In the genomic region with DNA sequence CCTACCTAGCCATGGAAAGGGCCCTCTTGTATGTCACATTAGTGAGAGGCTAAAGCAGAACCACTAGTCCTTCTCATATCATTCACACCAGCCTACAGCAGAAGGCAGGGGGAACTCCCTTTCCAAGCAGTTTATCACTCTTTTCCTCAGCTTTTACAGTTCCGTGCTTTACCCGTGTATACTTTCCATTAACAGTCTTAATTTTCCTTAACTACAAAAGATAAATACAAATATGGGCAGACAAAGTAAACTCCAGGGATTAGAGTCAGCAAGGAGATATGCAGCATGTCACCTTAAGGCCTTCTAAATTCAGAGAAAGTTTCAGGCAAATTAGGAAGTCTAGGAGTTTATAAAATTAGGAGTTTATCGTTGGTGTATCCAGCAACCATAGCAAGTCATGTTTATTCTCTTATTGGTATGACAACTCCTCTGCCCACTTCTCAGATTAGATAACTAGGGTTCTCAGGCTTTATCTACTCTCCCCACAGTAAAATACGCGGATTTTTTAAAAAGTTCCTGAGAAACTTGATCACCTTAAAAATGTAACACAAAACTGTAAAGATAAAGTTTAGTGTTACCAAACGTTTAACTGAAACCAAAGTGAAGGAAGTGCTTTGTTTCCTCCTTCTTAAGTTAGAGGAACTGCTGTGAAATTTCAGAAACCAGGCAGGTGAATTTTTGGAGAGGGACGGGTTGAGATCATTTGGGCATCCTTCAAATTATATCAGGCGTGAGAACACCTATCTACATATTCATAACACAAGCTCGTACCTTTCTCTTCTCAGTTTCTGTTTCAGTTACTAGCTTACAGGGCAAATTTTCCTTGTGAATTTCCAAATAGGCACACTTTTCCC, we compare ENCODE assay signal across 12 cellular contexts. TPM values are rescaled to one million over a fixed set of nuclear protein-coding genes. Genes with fewer than 3 reads are reported as not detected.
DNase-seq lines count a peak whose midpoint lies in the region; ATAC-seq, FAIRE-seq and TF ChIP-seq lines count a peak whose summit lies in the region.
"Had no signal": no experiment of that assay in that cellular context is flagged by ENCODE, and none has a peak within 500 bp of the region (broad histone marks: within the 10 kb centered on the region; RNA-seq: fewer than 3 reads in every experiment).

No MANE protein-coding gene starts in this region.

- no peak for TF ChIP-seq POLR2A in A549 (IDR thresholded peaks at IDR 0.05; ENCODE audit: low read length)
- no peak for TF ChIP-seq POLR2A in Peyer's patch (IDR thresholded peaks at IDR 0.05)

- intact Hi-C loops in left colon (cut with DNase I, micrococcal nuclease): no loop called here
- intact Hi-C loops in psoas muscle (cut with DNase I): no loop called here

- POLR2A ChIA-PET in A549 (lab: Yijun Ruan, JAX): interaction anchor here (1.1 kb wide), 1 partner anchor 43 kb away, joined by 6 read pairs; a partner anchor contains a TSS

- H3K4me1 ChIP-seq in A549 (peaks cover 8% of the 10 kb centered on the region), Peyer's patch (peaks cover 0 to 15% (median 0%) of the 10 kb centered on the region in 4 donors), psoas muscle (no peaks in the 10 kb centered on the region)

- TF ChIP-seq RAD21 in A549 (conservative IDR thresholded peaks at IDR 0.05 in 1 of 2, IDR thresholded peaks at IDR 0.05 in 1 of 2): no peak

- H3K27me3 ChIP-seq in Peyer's patch: no peaks in the 10 kb centered on the region
- no peaks in the 10 kb centered on the region for H3K27me3 ChIP-seq in psoas muscle (ENCODE audit: insufficient read depth in 3 of 3, low read length in 2 of 3)

- H3K27ac ChIP-seq in A549: no peak overlapping the region
- peak overlapping the region in 3 of 4 donors; percentile 49 to 77 (median 62) for H3K27ac ChIP-seq in Peyer's patch
- no peak overlapping the region for H3K27ac ChIP-seq in psoas muscle

- ATAC-seq in A549 (no peak), GM21447 (IDR thresholded peaks at IDR 0.05; ENCODE audit: unreplicated experiment) (peak; percentile 51), left colon (peak; percentile 42), HG03520 (IDR thresholded peaks at IDR 0.05; ENCODE audit: unreplicated experiment) (no peak), GM19328 (IDR thresholded peaks at IDR 0.05; ENCODE audit: unreplicated experiment) (no peak), psoas muscle (no peak)

- H3K9me3 ChIP-seq in A549 (no peaks in the 10 kb centered on the region), Peyer's patch (no peaks in the 10 kb centered on the region), psoas muscle (no peaks in the 10 kb centered on the region)

- no peaks in the 10 kb centered on the region for H3K36me3 ChIP-seq in Peyer's patch
- H3K36me3 ChIP-seq in psoas muscle (ENCODE audit: insufficient read depth in 1 of 2, low read depth in 1 of 2): no peaks in the 10 kb centered on the region

- no peak for TF ChIP-seq CTCF in A549 (IDR thresholded peaks at IDR 0.05)
- no peak for TF ChIP-seq CTCF in Peyer's patch (IDR thresholded peaks at IDR 0.05)
- no peak for TF ChIP-seq CTCF in psoas muscle (IDR thresholded peaks at IDR 0.05)

- 64% methylated on average over 9 of the region's 9 CpGs for WGBS in A549 (ENCODE audit: missing lambda C conversion rate)
- 62 to 78% (median 68%) methylated on average over 9 of the region's 9 CpGs for WGBS in psoas muscle, 3 donors

- CTCF ChIA-PET in A549 (lab: Yijun Ruan, JAX): interaction anchor here (1.1 kb wide), 1 partner anchor 42 kb away, joined by 3 read pairs; a partner anchor contains a TSS

- no peak for DNase-seq in A549 (ENCODE audit: low read depth in 1 of 2, low spot score in 1 of 2)
- DNase-seq in Peyer's patch: no peak
- no peak for DNase-seq in left colon
- no peak for DNase-seq in activated T-cell treated with anti-CD3 and anti-CD28 coated beads for 4 hours
- no peak for DNase-seq in psoas muscle
- DNase-seq: activated effector memory CD4-positive, alpha-beta T cell treated with Interleukin-2 at 50 U/mL for 16 hours; CD8-positive, alpha-beta memory T cell; GOT3 had no signal

- H3K4me3 ChIP-seq in A549: no peak overlapping the region
- H3K4me3 ChIP-seq in Peyer's patch: peak overlapping the region in 2 of 4 donors; percentile 1 to 4
- H3K4me3 ChIP-seq in psoas muscle: no peak overlapping the region

- FAIRE-seq in A549 (lab: Jason Lieb, UNC): no peak

- H3K4me2 ChIP-seq in A549: 0 out of 3 replicates have a peak overlapping the region, but pooled peaks have one; percentile 35

- TF ChIP-seq EP300 in A549 (IDR thresholded peaks at IDR 0.05): no peak

TF ChIP-seq in A549, 52 proteins besides CTCF, POLR2A, EP300 and RAD21:
- TF ChIP-seq, protein P1, sequence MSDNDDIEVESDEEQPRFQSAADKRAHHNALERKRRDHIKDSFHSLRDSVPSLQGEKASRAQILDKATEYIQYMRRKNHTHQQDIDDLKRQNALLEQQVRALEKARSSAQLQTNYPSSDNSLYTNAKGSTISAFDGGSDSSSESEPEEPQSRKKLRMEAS (IDR thresholded peaks at IDR 0.05): no peak
- TF ChIP-seq CHD4 (IDR thresholded peaks at IDR 0.05; ENCODE audit: borderline replicate concordance) (no peak), POLR2AphosphoS2 (conservative IDR thresholded peaks at IDR 0.05; ENCODE audit: low read length) (no peak), EHF (CRISPR knock-in tag; IDR thresholded peaks at IDR 0.05) (no peak), SMC3 (IDR thresholded peaks at IDR 0.05) (no peak), ZC3H11A (IDR thresholded peaks at IDR 0.05) (no peak)
- TF ChIP-seq, protein P2, sequence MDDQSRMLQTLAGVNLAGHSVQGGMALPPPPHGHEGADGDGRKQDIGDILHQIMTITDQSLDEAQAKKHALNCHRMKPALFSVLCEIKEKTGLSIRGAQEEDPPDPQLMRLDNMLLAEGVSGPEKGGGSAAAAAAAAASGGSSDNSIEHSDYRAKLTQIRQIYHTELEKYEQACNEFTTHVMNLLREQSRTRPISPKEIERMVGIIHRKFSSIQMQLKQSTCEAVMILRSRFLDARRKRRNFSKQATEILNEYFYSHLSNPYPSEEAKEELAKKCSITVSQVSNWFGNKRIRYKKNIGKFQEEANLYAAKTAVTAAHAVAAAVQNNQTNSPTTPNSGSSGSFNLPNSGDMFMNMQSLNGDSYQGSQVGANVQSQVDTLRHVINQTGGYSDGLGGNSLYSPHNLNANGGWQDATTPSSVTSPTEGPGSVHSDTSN (IDR thresholded peaks at IDR 0.05): no peak
TF ChIP-seq in A549: peak in this region for 0.

RNA-seq across cellular contexts. Expression of a gene that starts 42.7 kb away (rescaled TPM):
- polyA plus RNA-seq in A549 (2011; rRNA removed) (11.7 and 13.3 TPM in 2 replicates), A549 (2017; fragmentation: RNase III; extraction: RNeasy Plus Mini Kit Qiagen cat#74134 plus additional on column Dnase treatment) (4.5 to 5.2 TPM (median 4.7 TPM) in 3 replicates), psoas muscle (100 to 1,000 TPM in 2 of 3 donors, 10 to 100 TPM in 1; 75.0 to 150 (median 139) TPM)
- polyA plus RNA-seq in A549 (2012; cell fraction: cytosol; rRNA removed): 3.4 and 4.7 TPM in 2 replicates
- polyA plus RNA-seq in A549 (2012; cell fraction: nucleus; rRNA removed): 4.7 and 5.7 TPM in 2 replicates
- polyA minus RNA-seq in A549 (2011; rRNA and poly(A)+ RNA removed): 9.1 and 9.6 TPM in 2 replicates
- total RNA-seq in Peyer's patch (10 to 100 TPM in 2 of 4 donors, 1 to 10 TPM in 2; 7.2 to 14.9 (median 10.9) TPM), left colon (1 to 10 TPM; 7.3 to 8.4 TPM), psoas muscle (100 to 1,000 TPM in 2 of 4 donors, 10 to 100 TPM in 2; 23.6 to 151 (median 83.3) TPM)

RNA-seq across cellular contexts. Expression of a gene that starts 57.8 kb away (rescaled TPM):
- polyA plus RNA-seq in A549 (2011; rRNA removed) (0.36 and 1.4 TPM in 2 replicates), A549 (2017; fragmentation: RNase III; extraction: RNeasy Plus Mini Kit Qiagen cat#74134 plus additional on column Dnase treatment) (0.03 to 0.04 TPM (median 0.04 TPM) in 3 replicates), psoas muscle (under 1 TPM in 2 of 3 donors, not detected in 1; 0.01 to 0.08 TPM)
- polyA plus RNA-seq in A549 (2012; cell fraction: cytosol; rRNA removed): 0.01 and 0.04 TPM in 2 replicates
- polyA plus RNA-seq in A549 (2012; cell fraction: nucleus; rRNA removed): 0.06 and 0.22 TPM in 2 replicates
- polyA minus RNA-seq in A549 (2011; rRNA and poly(A)+ RNA removed): 0.33 and 0.44 TPM in 2 replicates
- total RNA-seq in Peyer's patch (under 1 TPM in 3 of 4 donors, not detected in 1; 0.18 to 0.80 (median 0.28) TPM), left colon (1 to 10 TPM; 1.2 TPM), psoas muscle (under 1 TPM in 3 of 4 donors, not detected in 1; 0.07 to 0.22 (median 0.08) TPM)
- total RNA-seq: HT1080 had no signal

Comparison
In these comparisons a context has a peak if more than half of its experiments do, and no peak if none do; other contexts are left out.
1. ATAC-seq: peak in GM21447 (single experiment) and left colon (single experiment); none in A549 (0 of 2), HG03520 (single experiment), GM19328 (single experiment) and psoas muscle (0 of 4).
2. H3K27ac ChIP-seq: peak in Peyer's patch (3 of 4); none in A549 (0 of 2) and psoas muscle (single experiment).